In the genomic region with DNA sequence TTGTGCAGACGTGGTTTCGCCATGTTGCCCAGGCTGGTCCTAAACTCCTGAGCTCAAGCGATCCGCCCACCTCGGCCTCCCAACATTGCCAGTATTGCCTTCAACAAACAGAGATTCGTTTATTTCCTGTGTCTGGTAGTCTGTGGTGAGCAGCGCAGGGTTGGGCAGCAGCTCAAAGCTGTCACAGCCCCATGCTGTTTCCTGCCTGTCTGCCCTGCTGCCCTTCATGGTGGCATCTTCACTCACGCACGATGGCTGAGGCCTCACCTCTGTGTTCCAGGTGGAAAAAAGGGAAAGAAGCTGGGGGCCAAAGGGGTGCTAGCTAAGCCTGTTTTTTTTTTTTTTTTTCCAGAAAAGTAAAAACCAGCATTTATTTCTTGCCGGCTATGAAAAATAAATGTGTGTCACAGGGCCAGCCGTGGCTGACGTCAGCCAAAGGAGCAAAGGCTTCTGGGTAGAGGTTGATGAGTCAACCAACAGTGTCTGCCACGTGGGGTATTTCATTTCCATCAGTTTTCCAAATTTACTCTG, we compare ENCODE assay signal across 8 cellular contexts. TPM values are rescaled to one million over a fixed set of nuclear protein-coding genes. Genes with fewer than 3 reads are reported as not detected.
DNase-seq lines count a peak whose midpoint lies in the region; ATAC-seq and TF ChIP-seq lines count a peak whose summit lies in the region.

No MANE protein-coding gene starts in this region.

- H3K27me3 ChIP-seq in DOHH2 (ENCODE audit: control insufficient read depth, low read length) = no peaks in the 10 kb centered on the region

- DNase-seq in SK-MEL-5 (ENCODE audit: low read depth, low spot score) = peak; percentile 30
- DNase-seq in activated naive CD4-positive, alpha-beta T cell treated with anti-CD3 and anti-CD28 coated beads, Interleukin-2, amount 50 U/mL, for 16 hours = peak; percentile 73
- DNase-seq in left ventricle myocardium superior = peak; percentile 60
- peak; percentile 65 to 82 for DNase-seq in stimulated activated CD4-positive, alpha-beta T cell treated with anti-CD3 and anti-CD28 coated beads, Interleukin-4, amount 100 ng/mL, for 4 hours
- no peak for DNase-seq in dedifferentiated amniotic fluid mesenchymal stem cell (ENCODE audit: extremely low spot score)
- DNase-seq in NCI-H526 (lab: John Stamatoyannopoulos, UW) = no peak

- TF ChIP-seq CTCF in DOHH2 (IDR thresholded peaks at IDR 0.05; ENCODE audit: low read depth, low read length, poor library complexity, severe bottlenecking) = no peak

- H3K36me3 ChIP-seq in DOHH2 (ENCODE audit: control insufficient read depth, low read length) = peaks cover 79% of the 10 kb centered on the region

- intact Hi-C loops in left ventricle myocardium superior (cut with micrococcal nuclease) = no loop called here

- peak overlapping the region; percentile 37 for H3K27ac ChIP-seq in DOHH2 (ENCODE audit: low read depth, low read length)

- H3K9me2 ChIP-seq in DOHH2 (replicated peaks; ENCODE audit: control insufficient read depth, low read length) = no peaks in the 10 kb centered on the region

- ATAC-seq in left ventricle myocardium superior (peak; percentile 57), GM21529 (IDR thresholded peaks at IDR 0.05; ENCODE audit: unreplicated experiment) (no peak)

- peaks cover 35% of the 10 kb centered on the region for H3K4me1 ChIP-seq in DOHH2 (ENCODE audit: control insufficient read depth, low read length)

- H3K79me2 ChIP-seq in DOHH2 (ENCODE audit: control insufficient read depth, low read length) = peaks cover 95% of the 10 kb centered on the region

- H3K4me2 ChIP-seq in DOHH2 (ENCODE audit: low read length) = peak overlapping the region; percentile 48

- H3F3A ChIP-seq in DOHH2 (ENCODE audit: control insufficient read depth, insufficient read depth) = no peaks in the 10 kb centered on the region

- in situ Hi-C loops in SK-MEL-5 (cut with HindIII; ENCODE audit: low pct_unique_long_range_greater_than_20kb, low sequenced_read_pairs) = no loop called here

- no peaks in the 10 kb centered on the region for H3K9me3 ChIP-seq in DOHH2 (ENCODE audit: control insufficient read depth, insufficient read depth, low read length)

- peaks cover 22% of the 10 kb centered on the region; the same call in 1 of the 2 replicates for H4K20me1 ChIP-seq in DOHH2 (ENCODE audit: control insufficient read depth, insufficient read depth, low read depth, low read length)

- peak overlapping the region; percentile 11; the same call in 1 of the 2 replicates for H3K4me3 ChIP-seq in DOHH2 (ENCODE audit: low read length)

RNA-seq across cellular contexts. Expression of a gene that starts 28.8 kb away (rescaled TPM):
- total RNA-seq in SK-MEL-5 (2014; rRNA removed; shearing (Covaris generic)) = 14.4 and 20.9 TPM in 2 replicates
- 22.8 and 24.1 TPM in 2 replicates for polyA plus RNA-seq in SK-MEL-5 (2015; cell fraction: cytosol; rRNA removed)
- polyA plus RNA-seq in SK-MEL-5 (2015; cell fraction: nucleus; rRNA removed) = 16.4 and 16.7 TPM in 2 replicates
- 15.8 TPM for total RNA-seq in left ventricle myocardium superior

RNA-seq across cellular contexts. Expression of a gene that starts 53.2 kb away (rescaled TPM):
- 173 and 193 TPM in 2 replicates for total RNA-seq in SK-MEL-5 (2014; rRNA removed; shearing (Covaris generic))
- polyA plus RNA-seq in SK-MEL-5 (2015; cell fraction: cytosol; rRNA removed) = 165 and 198 TPM in 2 replicates
- polyA plus RNA-seq in SK-MEL-5 (2015; cell fraction: nucleus; rRNA removed) = 76.5 and 82.4 TPM in 2 replicates
- 87.5 TPM for total RNA-seq in left ventricle myocardium superior

Comparison
In these comparisons a context has a peak if more than half of its experiments do, and no peak if none do; other contexts are left out.
1. DNase-seq: peak in SK-MEL-5 (single experiment), activated naive CD4-positive, alpha-beta T cell treated with anti-CD3 and anti-CD28 coated beads, Interleukin-2, amount 50 U/mL, for 16 hours (single experiment), left ventricle myocardium superior (single experiment) and stimulated activated CD4-positive, alpha-beta T cell treated with anti-CD3 and anti-CD28 coated beads, Interleukin-4, amount 100 ng/mL, for 4 hours (2 of 2); none in dedifferentiated amniotic fluid mesenchymal stem cell (single experiment) and NCI-H526 (0 of 2).